Comparison of ENCODE assay signal across 1 cellular context in the genomic region with DNA sequence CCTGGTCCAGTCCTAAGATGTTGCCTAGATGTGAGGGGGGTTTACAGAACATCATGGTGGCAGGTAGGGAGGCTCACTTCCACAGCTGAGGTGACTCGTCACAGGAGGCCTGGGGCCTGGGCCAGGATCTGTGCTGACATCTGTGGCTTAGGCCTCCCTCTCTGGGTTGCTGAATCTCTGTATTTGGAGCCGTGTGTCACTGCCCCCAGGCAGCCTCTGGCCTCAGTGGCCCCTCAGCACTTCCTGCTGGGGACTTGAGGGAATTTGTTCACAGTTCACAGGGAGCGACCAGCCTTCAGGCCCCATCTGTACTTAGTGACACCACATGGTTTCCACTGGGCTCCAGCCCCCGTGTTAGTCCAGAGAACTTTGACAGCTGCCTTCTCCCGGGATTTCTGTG.
TF ChIP-seq lines count a peak whose summit lies in the region.

No MANE protein-coding gene starts in this region.

TF ChIP-seq in H1, 55 proteins besides CTCF, POLR2A, EP300 and RAD21 (continued from another document):
- no peak for TF ChIP-seq BRCA1 (IDR thresholded peaks at IDR 0.05; ENCODE audit: low read depth, low read length)
